Comparison of ENCODE assay signal across 19 cellular contexts in the genomic region with DNA sequence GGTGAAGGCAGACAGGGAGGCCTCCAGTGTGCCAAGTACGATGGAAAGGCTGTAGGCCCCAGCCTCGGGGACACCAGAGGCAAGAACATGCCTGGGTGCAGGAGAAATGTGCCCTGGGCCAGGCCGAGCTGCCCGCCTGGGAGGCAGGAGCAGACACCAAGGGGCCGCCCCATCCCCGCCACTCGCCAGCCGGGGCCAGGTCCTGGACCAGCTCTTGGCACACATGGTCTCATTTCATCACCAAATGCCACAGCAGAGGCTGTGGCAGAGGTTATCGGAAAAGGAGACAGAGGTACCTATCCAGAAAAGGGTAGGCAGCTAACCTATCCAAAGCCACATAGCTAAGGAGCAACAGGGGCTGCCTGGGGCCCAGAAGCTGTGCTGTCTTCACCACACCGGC. TPM values are rescaled to one million over a fixed set of nuclear protein-coding genes. Genes with fewer than 3 reads are reported as not detected.
A peak's percentile ranks its signal among the peaks of the same experiment; 100 is the strongest.
DNase-seq lines count a peak whose midpoint lies in the region; ATAC-seq, FAIRE-seq and TF ChIP-seq lines count a peak whose summit lies in the region.
"Had no signal": no experiment of that assay in that cellular context is flagged by ENCODE, and none has a peak within 500 bp of the region (broad histone marks: within the 10 kb centered on the region; RNA-seq: fewer than 3 reads in every experiment).

No MANE protein-coding gene starts in this region.

- peak; percentile 43 to 63 for TF ChIP-seq RAD21 in liver (IDR thresholded peaks at IDR 0.05)
- TF ChIP-seq RAD21 in HepG2 (CRISPR knock-in tag; IDR thresholded peaks at IDR 0.05) = no peak
- no peak for TF ChIP-seq RAD21 in H1 (IDR thresholded peaks at IDR 0.05 in 1 of 2, conservative IDR thresholded peaks at IDR 0.05 in 1 of 2; ENCODE audit: low read depth in 2 of 2, low read length in 2 of 2)

- H3K27me3 ChIP-seq in liver (ENCODE audit: control insufficient read depth in 4 of 4, insufficient read depth in 4 of 4, low read length in 3 of 4) (no peaks in the 10 kb centered on the region), HepG2 (ENCODE audit: control insufficient read depth in 1 of 2, insufficient read depth in 2 of 2, low read length in 2 of 2) (no peaks in the 10 kb centered on the region), H1 (replicated peaks in 1 of 4; ENCODE audit: control insufficient read depth in 3 of 4, extremely low read depth in 1 of 4, insufficient read depth in 3 of 4, low read length in 3 of 4) (no peaks in the 10 kb centered on the region), osteoblast (ENCODE audit: insufficient read depth, low read length) (no peaks in the 10 kb centered on the region), upper lobe of right lung (no peaks in the 10 kb centered on the region), brain microvascular endothelial cell (replicated peaks) (no peaks in the 10 kb centered on the region)

- no peak overlapping the region for H2BK5ac ChIP-seq in H1 (ENCODE audit: low read depth, low read length)

- no peak overlapping the region for H4K91ac ChIP-seq in H1 (replicated peaks; ENCODE audit: insufficient read length, low read length)

- H3K27ac ChIP-seq in liver (ENCODE audit: low read depth in 1 of 2, low read length in 2 of 2) (peak overlapping the region; percentile 85 to 96), HepG2 (ENCODE audit: extremely low read length, insufficient read depth, low read length) (no peak overlapping the region), H1 (ENCODE audit: low read depth, low read length) (no peak overlapping the region), osteoblast (ENCODE audit: low read depth, low read length) (no peak overlapping the region), upper lobe of right lung (peak overlapping the region; percentile 18), brain microvascular endothelial cell (no peak overlapping the region)

- TF ChIP-seq EP300 in HepG2 (IDR thresholded peaks at IDR 0.05; ENCODE audit: low read depth in 2 of 2, low read length in 2 of 2) (no peak), HepG2 (CRISPR knock-in tag; IDR thresholded peaks at IDR 0.05; ENCODE audit: borderline replicate concordance) (no peak), H1 (IDR thresholded peaks at IDR 0.05; ENCODE audit: borderline replicate concordance in 1 of 2, low read depth in 2 of 2, low read length in 2 of 2) (no peak)

- H3K4me2 ChIP-seq in HepG2 (ENCODE audit: low read depth, low read length) (no peak overlapping the region), H1 (ENCODE audit: insufficient read depth in 1 of 2, low read depth in 2 of 2, low read length in 2 of 2) (no peak overlapping the region), osteoblast (ENCODE audit: insufficient read depth, low read length) (no peak overlapping the region)

- H3K4me1 ChIP-seq in liver (ENCODE audit: control insufficient read depth in 4 of 4, insufficient read depth in 4 of 4, low read length in 3 of 4) (peaks cover 18 to 59% (median 44%) of the 10 kb centered on the region in 4 donors), HepG2 (ENCODE audit: insufficient read depth, low read length) (no peaks in the 10 kb centered on the region), H1 (replicated peaks in 1 of 4; ENCODE audit: control insufficient read depth in 3 of 4, insufficient read depth in 4 of 4, low read length in 3 of 4) (peaks cover 0 to 7% (median 4%) of the 10 kb centered on the region in 4 experiments; a peak in 5 of 7 replicates), osteoblast (ENCODE audit: insufficient read depth, low read length) (peaks cover 5% of the 10 kb centered on the region), upper lobe of right lung (peaks cover 16% of the 10 kb centered on the region)
- H3K4me1 ChIP-seq: HAP-1 had no signal

- in situ Hi-C loops in HepG2 (cut with HindIII; ENCODE audit: extremely low pct_ligation_motif_present, low pct_unique_long_range_greater_than_20kb) (no loop called here), brain microvascular endothelial cell (cut with HindIII; ENCODE audit: low pct_ligation_motif_present, low sequenced_read_pairs) (no loop called here)

- H3K4me3 ChIP-seq in liver (ENCODE audit: low read depth in 1 of 3, low read length in 3 of 3) (no peak overlapping the region), HepG2 (replicated peaks in 1 of 3; ENCODE audit: insufficient read depth in 1 of 3, low read depth in 2 of 3, low read length in 3 of 3) (no peak overlapping the region), H1 (ENCODE audit: extremely low read depth in 1 of 4, insufficient read depth in 2 of 4, low read depth in 3 of 4, low read length in 4 of 4) (no peak overlapping the region), osteoblast (ENCODE audit: insufficient read depth, low read length) (no peak overlapping the region), upper lobe of right lung (no peak overlapping the region), brain microvascular endothelial cell (ENCODE audit: low read depth, low read length) (no peak overlapping the region)
- H3K4me3 ChIP-seq: HAP-1 had no signal

- H3K23ac ChIP-seq in H1 (ENCODE audit: insufficient read length) = no peak overlapping the region

- H3K18ac ChIP-seq in H1 (ENCODE audit: extremely low read depth, low read length) = no peak overlapping the region

- no peak for FAIRE-seq in HepG2 (lab: Jason Lieb, UNC)
- FAIRE-seq in H1 (lab: Jason Lieb, UNC) = no peak
- FAIRE-seq: G401.6, GM12892, GM19239 had no signal

- no peak overlapping the region for H3K14ac ChIP-seq in H1 (ENCODE audit: insufficient read length)

- no peaks in the 10 kb centered on the region for H3K9me3 ChIP-seq in liver (ENCODE audit: control insufficient read depth in 4 of 4, low read length in 3 of 4)
- no peaks in the 10 kb centered on the region for H3K9me3 ChIP-seq in HepG2 (ENCODE audit: low read length)
- no peaks in the 10 kb centered on the region for H3K9me3 ChIP-seq in H1 (ENCODE audit: insufficient read depth in 2 of 2, low read depth in 1 of 2, low read length in 1 of 2)
- no peaks in the 10 kb centered on the region for H3K9me3 ChIP-seq in osteoblast (ENCODE audit: low read depth, low read length)
- no peaks in the 10 kb centered on the region for H3K9me3 ChIP-seq in upper lobe of right lung
- H3K9me3 ChIP-seq: HAP-1 had no signal

- no TSS peak for BruUV-seq in HepG2 (replicated peaks; lab: Mats Ljungman, UMichigan)

- H2BK15ac ChIP-seq in H1 (ENCODE audit: low read length) = no peak overlapping the region; the same call in 1 of the 2 replicates

- H4K20me1 ChIP-seq in HepG2 (ENCODE audit: insufficient read depth, low read length) (no peaks in the 10 kb centered on the region), H1 (replicated peaks in 1 of 2; ENCODE audit: control insufficient read depth in 1 of 2, insufficient read depth in 2 of 2, low read length in 2 of 2) (peaks cover 0 to 1% of the 10 kb centered on the region in 2 experiments), osteoblast (ENCODE audit: insufficient read depth, low read length) (peaks cover under 1% of the 10 kb centered on the region)

- H3K79me2 ChIP-seq in HepG2 (ENCODE audit: insufficient read depth, low read length) = no peaks in the 10 kb centered on the region
- H3K79me2 ChIP-seq in H1 (ENCODE audit: control insufficient read depth in 1 of 2, insufficient read depth in 2 of 2, low read length in 2 of 2) = no peaks in the 10 kb centered on the region
- H3K79me2 ChIP-seq in osteoblast (ENCODE audit: insufficient read depth, low read length) = no peaks in the 10 kb centered on the region

- no peak overlapping the region for H3K56ac ChIP-seq in H1 (replicated peaks; ENCODE audit: insufficient read length, low read depth, low read length)

- CTCF ChIA-PET in HepG2 (lab: Yijun Ruan, JAX; ENCODE audit: low intra/inter-chr PET ratio, low total read pairs) = no interaction called here
- CTCF ChIA-PET in H1 (lab: Charles Lee; ENCODE audit: partially characterized antibody) = interaction anchor here (0.9 to 4.9 kb wide), 6 partner anchors 8 to 63 kb away, joined by 3 to 29 read pairs (median 4); no protein-coding TSS in a partner anchor

- no peak for DNase-seq in HepG2 (ENCODE audit: low spot score)
- no peak for DNase-seq in H1 (ENCODE audit: low read depth in 1 of 2, low spot score in 2 of 2)
- peak; percentile 77 for DNase-seq in osteoblast (ENCODE audit: insufficient read length, low spot score, missing footprints)
- no peak for DNase-seq in upper lobe of right lung
- DNase-seq in iPS-NIHi7 (ENCODE audit: extremely low spot score) = no peak
- DNase-seq in GM03348 (ENCODE audit: low spot score) = no peak
- DNase-seq in brain microvascular endothelial cell = no peak
- DNase-seq: 8988T; AML-193; C1 segment of cervical spinal cord; CD4-positive, alpha-beta memory T cell; DMS79; EL; GOT3 had no signal

- no peak overlapping the region for H4K5ac ChIP-seq in H1 (ENCODE audit: insufficient read length, low read depth, low read length)

- H2AK5ac ChIP-seq in H1 (ENCODE audit: low read depth, low read length) = no peak overlapping the region

- peak overlapping the region in 1 of 2 donors; percentile 15 for H3K9ac ChIP-seq in liver (ENCODE audit: low read depth in 1 of 2, low read length in 2 of 2)
- H3K9ac ChIP-seq in HepG2 (ENCODE audit: insufficient read depth, low read depth, low read length) = no peak overlapping the region
- H3K9ac ChIP-seq in H1 (replicated peaks in 1 of 4; ENCODE audit: extremely low read depth in 1 of 4, low read depth in 3 of 4, low read length in 3 of 4) = no peak overlapping the region

- TF ChIP-seq CTCF in liver (IDR thresholded peaks at IDR 0.05; ENCODE audit: low read depth, low read length, missing input control) = no peak
- TF ChIP-seq CTCF in HepG2 (CRISPR knock-in tag; IDR thresholded peaks at IDR 0.05) = no peak
- TF ChIP-seq CTCF in H1 (IDR thresholded peaks at IDR 0.05; ENCODE audit: control extremely low read depth in 1 of 3, insufficient read depth in 1 of 3, low read depth in 1 of 3, low read length in 3 of 3) = no peak
- TF ChIP-seq CTCF in osteoblast (IDR thresholded peaks at IDR 0.05; ENCODE audit: extremely low read depth, low read depth, low read length) = no peak
- no peak for TF ChIP-seq CTCF in upper lobe of right lung (IDR thresholded peaks at IDR 0.05)
- TF ChIP-seq CTCF in brain microvascular endothelial cell (IDR thresholded peaks at IDR 0.05; ENCODE audit: low read depth, low read length, missing control alignments) = no peak

- H2BK20ac ChIP-seq in H1 (ENCODE audit: low read length) = no peak overlapping the region

- intact Hi-C loops in HepG2 (cut with micrococcal nuclease; ENCODE audit: unreplicated experiment) = no loop called here
- intact Hi-C loops in upper lobe of right lung (cut with DNase I) = no loop called here

- WGBS in liver = 44% methylated on average over 10 of the region's 10 CpGs
- WGBS in HepG2 (ENCODE audit: low lambda C conversion rate) = 94% methylated on average over 7 of the region's 10 CpGs
- 93% methylated on average over 9 of the region's 10 CpGs; no CpG with 5 or more reads in 1 of the 2 experiments for WGBS in H1 (ENCODE audit: extremely low coverage in 1 of 2, insufficient coverage in 1 of 2, insufficient read length in 1 of 2, insufficient replicate concordance in 2 of 2, low coverage in 1 of 2, low lambda C conversion rate in 2 of 2, missing lambda C conversion rate in 1 of 2), 2 experiments

- no peak overlapping the region for H2BK120ac ChIP-seq in H1 (replicated peaks; ENCODE audit: low read depth, low read length)

- H2BK12ac ChIP-seq in H1 (ENCODE audit: low read depth, low read length) = no peak overlapping the region

- POLR2A ChIA-PET in HepG2 (lab: Yijun Ruan, JAX) (interaction anchor here (1.3 kb wide), 1 partner anchor 64 kb away, joined by 4 read pairs; a partner anchor contains a TSS), H1 (lab: Charles Lee; ENCODE audit: partially characterized antibody) (interaction anchor here (0.6 to 1.1 kb wide), 2 partner anchors 63 to 420 kb away, joined by 3 to 4 read pairs; no protein-coding TSS in a partner anchor)

- no peaks in the 10 kb centered on the region for H3K79me1 ChIP-seq in H1 (ENCODE audit: low read depth, low read length)

- H3K23me2 ChIP-seq in H1 (ENCODE audit: low read depth, low read length) = no peaks in the 10 kb centered on the region

- H4K8ac ChIP-seq in H1 (ENCODE audit: extremely low read depth, insufficient read depth, low read length) = peak overlapping the region; percentile 80; the same call in 1 of the 2 replicates

- H3K36me3 ChIP-seq in liver (ENCODE audit: control insufficient read depth in 4 of 4, insufficient read depth in 3 of 4, low read depth in 1 of 4, low read length in 3 of 4) = no peaks in the 10 kb centered on the region
- no peaks in the 10 kb centered on the region for H3K36me3 ChIP-seq in HepG2 (replicated peaks in 1 of 2; ENCODE audit: control insufficient read depth in 1 of 2, insufficient read depth in 2 of 2, low read length in 2 of 2)
- no peaks in the 10 kb centered on the region for H3K36me3 ChIP-seq in H1 (ENCODE audit: control insufficient read depth in 2 of 4, insufficient read depth in 4 of 4, low read length in 3 of 4)
- H3K36me3 ChIP-seq in osteoblast (ENCODE audit: insufficient read depth, low read length) = no peaks in the 10 kb centered on the region
- H3K36me3 ChIP-seq in upper lobe of right lung = no peaks in the 10 kb centered on the region
- no peaks in the 10 kb centered on the region for H3K36me3 ChIP-seq in brain microvascular endothelial cell (replicated peaks)
- H3K36me3 ChIP-seq: HAP-1 had no signal

- H2AFZ ChIP-seq in HepG2 (ENCODE audit: low read length) = no peak overlapping the region
- H2AFZ ChIP-seq in H1 (ENCODE audit: low read length) = no peak overlapping the region
- no peak overlapping the region for H2AFZ ChIP-seq in osteoblast (ENCODE audit: low read length)

- TF ChIP-seq POLR2A in HepG2 (IDR thresholded peaks at IDR 0.05; ENCODE audit: insufficient read depth in 1 of 2, low read depth in 2 of 2, low read length in 2 of 2) (no peak), H1 (IDR thresholded peaks at IDR 0.05; ENCODE audit: control extremely low read depth in 1 of 2, low read depth in 2 of 2, low read length in 2 of 2) (no peak)

- ATAC-seq in HepG2 = no peak
- no peak for ATAC-seq in upper lobe of right lung

- H3K4ac ChIP-seq in H1 (replicated peaks; ENCODE audit: insufficient read length, low read depth, low read length) = no peak overlapping the region

RNA-seq across cellular contexts. Expression of a gene that starts 31.3 kb away (rescaled TPM):
- total RNA-seq in liver = 100 to 1,000 TPM in 1 of 2 donors, 10 to 100 TPM in 1; 64.6 to 180 TPM
- polyA plus RNA-seq in liver = 100 to 1,000 TPM; 189 to 211 TPM
- total RNA-seq in HepG2 (2016; rRNA removed; fragmentation: Illumina TruSeq; extraction: Trizol) = 16.4 and 31.7 TPM in 2 replicates
- total RNA-seq in HepG2 (2016; cell fraction: cytosol; rRNA removed; fragmentation: Illumina TruSeq; extraction: Trizol; ENCODE audit: low read depth) = 38.2 and 45.8 TPM in 2 replicates
- total RNA-seq in HepG2 (2016; cell fraction: insoluble cytoplasmic fraction; rRNA removed; fragmentation: Illumina TruSeq; extraction: Trizol) = 16.3 and 32.5 TPM in 2 replicates
- total RNA-seq in HepG2 (2016; cell fraction: membrane; rRNA removed; fragmentation: Illumina TruSeq; extraction: Trizol) = 31.0 and 42.8 TPM in 2 replicates
- 15.8 and 21.7 TPM in 2 replicates for total RNA-seq in HepG2 (2016; cell fraction: nucleus; rRNA removed; fragmentation: Illumina TruSeq; extraction: Trizol)
- polyA plus RNA-seq in HepG2 (2011; rRNA removed) = 43.6 and 61.4 TPM in 2 replicates
- 54.3 and 73.8 TPM in 2 replicates for polyA plus RNA-seq in HepG2 (2011; cell fraction: cytosol; rRNA removed)
- 36.9 and 41.0 TPM in 2 replicates for polyA plus RNA-seq in HepG2 (2011; cell fraction: nucleus; rRNA removed)
- polyA plus RNA-seq in HepG2 (2012) = 38.0 and 42.3 TPM in 2 replicates
- 46.1 and 58.0 TPM in 2 replicates for polyA plus RNA-seq in HepG2 (2016; cell fraction: cytosol; fragmentation: Illumina TruSeq; extraction: Trizol; ENCODE audit: low read depth)
- 24.1 and 25.5 TPM in 2 replicates for polyA plus RNA-seq in HepG2 (2016; cell fraction: insoluble cytoplasmic fraction; fragmentation: Illumina TruSeq; extraction: Trizol; ENCODE audit: low read depth)
- polyA plus RNA-seq in HepG2 (2016; cell fraction: membrane; fragmentation: Illumina TruSeq; extraction: Trizol; ENCODE audit: low read depth) = 38.1 and 45.2 TPM in 2 replicates
- 39.8 and 40.0 TPM in 2 replicates for polyA plus RNA-seq in HepG2 (2016; cell fraction: nucleus; fragmentation: Illumina TruSeq; extraction: Trizol; ENCODE audit: insufficient read depth, low read depth)
- polyA minus RNA-seq in HepG2 (2011; rRNA and poly(A)+ RNA removed; ENCODE audit: low replicate concordance) = 51.2 and 54.0 TPM in 2 replicates
- 20.3 and 22.0 TPM in 2 replicates for polyA minus RNA-seq in HepG2 (2011; cell fraction: cytosol; rRNA and poly(A)+ RNA removed)
- polyA minus RNA-seq in HepG2 (2011; cell fraction: nucleus; rRNA and poly(A)+ RNA removed) = 6.6 and 8.5 TPM in 2 replicates
- 40.1 and 42.0 TPM in 2 replicates for total RNA-seq in H1 (2021; fragmentation: NEBNext Ultra II Directional; extraction: Animal tissue kit (Norgen Biotek cat#: 25700))
- 118 and 128 TPM in 2 replicates for polyA plus RNA-seq in H1 (2011; rRNA removed)
- polyA plus RNA-seq in H1 (2011; cell fraction: cytosol; rRNA removed) = 63.0 TPM
- 77.1 TPM for polyA plus RNA-seq in H1 (2011; cell fraction: nucleus; rRNA removed)
- 28.5 to 79.6 TPM (median 53.6 TPM) in 4 replicates for polyA plus RNA-seq in H1 (2012, experiment 1 of 2)
- polyA plus RNA-seq in H1 (2012, experiment 2 of 2) = 79.6 TPM
- polyA plus RNA-seq in H1 (2013, experiment 1 of 2) = 41.7 TPM
- 47.0 TPM for polyA plus RNA-seq in H1 (2013, experiment 2 of 2)
- 22.2 and 23.0 TPM in 2 replicates for polyA minus RNA-seq in H1 (2011; rRNA and poly(A)+ RNA removed)
- polyA minus RNA-seq in H1 (2011; cell fraction: cytosol; rRNA and poly(A)+ RNA removed) = 18.1 TPM
- polyA minus RNA-seq in H1 (2011; cell fraction: nucleus; rRNA and poly(A)+ RNA removed) = 13.7 TPM
- total RNA-seq in osteoblast = 25.3 and 26.4 TPM in 2 replicates
- total RNA-seq in upper lobe of right lung = 29.6 TPM

Comparison
In these comparisons a context has a peak if more than half of its experiments do, and no peak if none do; other contexts are left out.
1. H3K27ac ChIP-seq: peak in liver (2 of 2) and upper lobe of right lung (single experiment); none in HepG2 (single experiment), H1 (single experiment), osteoblast (single experiment) and brain microvascular endothelial cell (single experiment).